ENCODE assay signal across 8 cellular contexts in the genomic region with DNA sequence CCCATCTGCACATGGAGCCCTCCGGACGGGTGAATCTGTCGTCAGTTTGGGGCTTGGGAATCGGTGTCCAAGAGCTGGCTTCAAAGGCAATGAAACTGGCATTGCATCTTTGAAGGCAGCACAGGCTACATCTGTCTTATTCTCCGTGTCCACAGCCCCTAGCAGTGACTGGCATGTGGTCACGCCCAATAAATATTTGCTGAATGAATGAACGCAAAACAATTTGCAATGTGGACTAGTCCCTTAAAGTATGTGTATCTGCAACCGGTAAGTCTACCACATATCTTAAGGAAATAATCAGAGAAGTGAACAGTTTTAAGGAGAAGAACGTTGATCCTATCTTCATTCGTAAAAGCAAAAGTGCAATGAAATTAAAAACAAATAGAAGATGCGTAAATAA. TPM values are rescaled to one million over a fixed set of nuclear protein-coding genes. Genes with fewer than 3 reads are reported as not detected.
DNase-seq lines count a peak whose midpoint lies in the region; ATAC-seq and TF ChIP-seq lines count a peak whose summit lies in the region.

No MANE protein-coding gene starts in this region.

- no peak overlapping the region for H2AFZ ChIP-seq in MM.1S (ENCODE audit: low read length)

- H3K27me3 Mint-ChIP-seq in natural killer cell (ENCODE audit: low read depth in 2 of 2), result peaks cover 18 to 41% of the 10 kb centered on the region in 2 donors

- H3K27ac Mint-ChIP-seq in natural killer cell, result peak overlapping the region in 1 of 2 donors; percentile 68

- no peaks in the 10 kb centered on the region for H3K79me2 ChIP-seq in MM.1S (ENCODE audit: low read length)

- H3K4me3 ChIP-seq in H7 (ENCODE audit: insufficient read depth, low read depth, low read length), result no peak overlapping the region
- H3K4me3 ChIP-seq in MM.1S (ENCODE audit: low read length), result no peak overlapping the region

- intact Hi-C loops in natural killer cell (cut with micrococcal nuclease), result loop anchor here (1.0 to 10.0 kb wide), 4 partner anchors 7 to 323 kb away; partner anchors contain the start of genes PMEPA1, RBM38 and ZBP1

- no peaks in the 10 kb centered on the region for H4K20me1 ChIP-seq in MM.1S (ENCODE audit: insufficient read depth, low read length)

- no peaks in the 10 kb centered on the region for H3K9me3 Mint-ChIP-seq in natural killer cell

- H3K36me3 ChIP-seq in H7 (replicated peaks; ENCODE audit: control insufficient read depth, insufficient read depth, low read length), result no peaks in the 10 kb centered on the region
- H3K36me3 ChIP-seq in MM.1S (replicated peaks; ENCODE audit: insufficient read depth, low read length), result no peaks in the 10 kb centered on the region

- DNase-seq in A172 (ENCODE audit: low spot score), result peak; percentile 59
- DNase-seq in H7, result peak; percentile 21
- DNase-seq in SW480 (ENCODE audit: low spot score), result peak; percentile 83
- peak; percentile 69 for DNase-seq in left kidney (ENCODE audit: low read depth, low spot score)
- no peak for DNase-seq in natural killer cell
- no peak for DNase-seq in MM.1S

- ATAC-seq in natural killer cell (no peak), GM18867 (IDR thresholded peaks at IDR 0.05; ENCODE audit: unreplicated experiment) (no peak), HG02571 (IDR thresholded peaks at IDR 0.05; ENCODE audit: unreplicated experiment) (no peak)

- H3K4me2 ChIP-seq in MM.1S (ENCODE audit: low read depth, low read length), result no peak overlapping the region

- H3F3A ChIP-seq in MM.1S (ENCODE audit: insufficient read depth, low read length), result no peaks in the 10 kb centered on the region

- no peak overlapping the region for H3K27ac ChIP-seq in MM.1S (ENCODE audit: low read length)

- H3K4me1 ChIP-seq in MM.1S (ENCODE audit: low read length), result peaks cover 14% of the 10 kb centered on the region

- no peaks in the 10 kb centered on the region for H3K36me3 Mint-ChIP-seq in natural killer cell

- H3K27me3 ChIP-seq in H7 (ENCODE audit: control insufficient read depth, insufficient read depth, low read length) (no peaks in the 10 kb centered on the region), MM.1S (replicated peaks; ENCODE audit: insufficient read depth, low read length) (peaks cover 18% of the 10 kb centered on the region)

- H3K4me1 Mint-ChIP-seq in natural killer cell, result peaks cover 5 to 8% of the 10 kb centered on the region in 2 donors

- no peak overlapping the region for H3K9ac ChIP-seq in MM.1S (ENCODE audit: low read length)

- no peaks in the 10 kb centered on the region for H3K9me3 ChIP-seq in MM.1S (replicated peaks; ENCODE audit: insufficient read depth, low read length)

- H3K9me2 ChIP-seq in MM.1S (replicated peaks; ENCODE audit: insufficient read depth, low read length), result no peaks in the 10 kb centered on the region

- H3K4me3 Mint-ChIP-seq in natural killer cell, result no peak overlapping the region

- TF ChIP-seq CTCF in natural killer cell (IDR thresholded peaks at IDR 0.05) (no peak), MM.1S (IDR thresholded peaks at IDR 0.05; ENCODE audit: low read length) (no peak)

RNA-seq across cellular contexts. Expression of gene PMEPA1, which starts 8.0 kb away (rescaled TPM):
- total RNA-seq in A172 (2014; rRNA removed; shearing (Covaris generic)), result 10.5 and 12.3 TPM in 2 replicates
- 17.8 and 25.1 TPM in 2 replicates for total RNA-seq in H7 (2014; rRNA removed; shearing (Covaris generic))
- total RNA-seq in natural killer cell, result 1 to 10 TPM; 1.2 to 5.9 (median 2.4) TPM

Comparison
In these comparisons a context has a peak if more than half of its experiments do, and no peak if none do; other contexts are left out.
1. DNase-seq: peak in A172 (single experiment), H7 (single experiment), SW480 (single experiment) and left kidney (single experiment); none in natural killer cell (single experiment) and MM.1S (single experiment).